ENCODE assay signal across 16 cellular contexts in genomic region chr5:179284751-179285191, GRCh38.
A peak's percentile ranks its signal among the peaks of the same experiment; 100 is the strongest.
DNase-seq lines count a peak whose midpoint lies in the region; ATAC-seq, FAIRE-seq and TF ChIP-seq lines count a peak whose summit lies in the region.
"Had no signal": no experiment of that assay in that cellular context is flagged by ENCODE, and none has a peak within 500 bp of the region (broad histone marks: within the 10 kb centered on the region; RNA-seq: fewer than 3 reads in every experiment).

No MANE protein-coding gene starts in this region.

- 52% methylated on average over 14 of the region's 14 CpGs for WGBS in smooth muscle cell (ENCODE audit: low lambda C conversion rate)
- WGBS in small intestine, 3 donors: 64 to 70% (median 67%) methylated on average over 14 of the region's 14 CpGs

- peak overlapping the region; percentile 75 for H2AFZ ChIP-seq in smooth muscle cell (ENCODE audit: low read depth)

- peaks cover 10% of the 10 kb centered on the region for H3K79me2 ChIP-seq in smooth muscle cell (ENCODE audit: low read depth)

- H4K20me1 ChIP-seq in smooth muscle cell (ENCODE audit: low read depth): no peaks in the 10 kb centered on the region

- no peak for FAIRE-seq in small intestine (lab: Jason Lieb, UNC)

- CTCF ChIA-PET in activated CD4-positive, alpha-beta memory T cell treated with anti-CD3 and anti-CD28 coated beads, Interleukin-2, amount 10 ng/mL, durations not matched to agents 7 days and 5 days (lab: Charles Lee): no interaction called here

- no peaks in the 10 kb centered on the region for H3F3A ChIP-seq in smooth muscle cell (ENCODE audit: low read depth)

- no peak overlapping the region for H3K27ac Mint-ChIP-seq in activated CD4-positive, alpha-beta memory T cell treated with anti-CD3 and anti-CD28 coated beads, Interleukin-2, amount 10 ng/mL, durations not matched to agents 7 days and 5 days
- H3K27ac Mint-ChIP-seq: activated CD4-positive, alpha-beta T cell treated with anti-CD3 and anti-CD28 coated beads, Interleukin-2, amount 10 ng/mL, durations not matched to agents 24 days and 14 days; CD8-positive, alpha-beta T cell; dendritic cell treated with granulocyte-macrophage colony-stimulating factor and Interleukin-4, amounts not matched to agents 40 ng/mL and 50 ng/mL, for 4 days had no signal

- no peak for TF ChIP-seq CTCF in epithelial cell of proximal tubule (conservative IDR thresholded peaks at IDR 0.05; ENCODE audit: low read depth, low read length)
- no peak for TF ChIP-seq CTCF in lower lobe of right lung (IDR thresholded peaks at IDR 0.05)
- no peak for TF ChIP-seq CTCF in smooth muscle cell (IDR thresholded peaks at IDR 0.05; ENCODE audit: borderline replicate concordance, insufficient read depth, poor library complexity, severe bottlenecking)

- no peaks in the 10 kb centered on the region for H3K36me3 Mint-ChIP-seq in activated CD4-positive, alpha-beta memory T cell treated with anti-CD3 and anti-CD28 coated beads, Interleukin-2, amount 10 ng/mL, durations not matched to agents 7 days and 5 days (ENCODE audit: low read depth)
- H3K36me3 Mint-ChIP-seq: CD8-positive, alpha-beta T cell had no signal

- H3K4me3 ChIP-seq in epithelial cell of proximal tubule (ENCODE audit: low read depth, low read length) (peak overlapping the region; percentile 6), lower lobe of right lung (no peak overlapping the region), smooth muscle cell (no peak overlapping the region), small intestine (ENCODE audit: low read depth in 1 of 2, low read length in 2 of 2) (no peak overlapping the region)

- H3K27me3 ChIP-seq in lower lobe of right lung (ENCODE audit: low read depth): no peaks in the 10 kb centered on the region
- H3K27me3 ChIP-seq in smooth muscle cell (ENCODE audit: low read depth): no peaks in the 10 kb centered on the region
- H3K27me3 ChIP-seq in small intestine (ENCODE audit: control insufficient read depth in 2 of 2, insufficient read depth in 2 of 2, low read length in 2 of 2): no peaks in the 10 kb centered on the region

- POLR2A ChIA-PET in activated CD4-positive, alpha-beta memory T cell treated with anti-CD3 and anti-CD28 coated beads, Interleukin-2, amount 10 ng/mL, durations not matched to agents 7 days and 5 days (lab: Charles Lee): no interaction called here

- intact Hi-C loops in lower lobe of right lung (cut with DNase I): no loop called here

- no peaks in the 10 kb centered on the region for H3K4me1 Mint-ChIP-seq in activated CD4-positive, alpha-beta memory T cell treated with anti-CD3 and anti-CD28 coated beads, Interleukin-2, amount 10 ng/mL, durations not matched to agents 7 days and 5 days
- H3K4me1 Mint-ChIP-seq: activated CD4-positive, alpha-beta T cell treated with anti-CD3 and anti-CD28 coated beads, Interleukin-2, amount 10 ng/mL, durations not matched to agents 24 days and 14 days had no signal

- DNase-seq in NCI-H1417 (lab: John Stamatoyannopoulos, UW) (peak in 2 of 3 experiments; percentile 63 to 95), epithelial cell of proximal tubule (ENCODE audit: low read depth) (no peak), lower lobe of right lung (no peak), smooth muscle cell (lab: John Stamatoyannopoulos, UW; ENCODE audit: unreplicated experiment) (no peak), iPS-NIHi11 (ENCODE audit: low spot score) (no peak), small intestine (no peak)
- DNase-seq in activated CD4-positive, alpha-beta memory T cell treated with anti-CD3 and anti-CD28 coated beads, Interleukin-2, amount 10 ng/mL, durations not matched to agents 7 days and 5 days: no peak
- DNase-seq: activated CD4-positive, alpha-beta T cell treated with anti-CD3 and anti-CD28 coated beads, Interleukin-2, amount 10 ng/mL, durations not matched to agents 24 days and 14 days; activated naive CD4-positive, alpha-beta T cell treated with anti-CD3 and anti-CD28 coated beads, Interleukin-2, amount 50 U/mL, for 16 hours; CD8-positive, alpha-beta T cell; GOT3; mesendoderm; NCI-H187; NK-92 treated with Interleukin-12 subunit alpha and Interleukin-12 subunit beta, amount 100 ng/mL, for 24 hours had no signal

- no peaks in the 10 kb centered on the region for H3K9me3 ChIP-seq in lower lobe of right lung
- no peaks in the 10 kb centered on the region for H3K9me3 ChIP-seq in smooth muscle cell (replicated peaks; ENCODE audit: low read depth)
- no peaks in the 10 kb centered on the region for H3K9me3 ChIP-seq in small intestine (ENCODE audit: control insufficient read depth, low read depth)

- ATAC-seq in lower lobe of right lung: peak; percentile 18 to 24
- no peak for ATAC-seq in GM18519 (IDR thresholded peaks at IDR 0.05; ENCODE audit: low FRiP score, unreplicated experiment)
- ATAC-seq: CD8-positive, alpha-beta T cell had no signal

- H3K4me3 Mint-ChIP-seq in activated CD4-positive, alpha-beta memory T cell treated with anti-CD3 and anti-CD28 coated beads, Interleukin-2, amount 10 ng/mL, durations not matched to agents 7 days and 5 days: no peak overlapping the region
- H3K4me3 Mint-ChIP-seq: activated CD4-positive, alpha-beta T cell treated with anti-CD3 and anti-CD28 coated beads, Interleukin-2, amount 10 ng/mL, durations not matched to agents 24 days and 14 days; CD8-positive, alpha-beta T cell; dendritic cell treated with granulocyte-macrophage colony-stimulating factor and Interleukin-4, amounts not matched to agents 40 ng/mL and 50 ng/mL, for 4 days had no signal

- H3K9me3 Mint-ChIP-seq in activated CD4-positive, alpha-beta memory T cell treated with anti-CD3 and anti-CD28 coated beads, Interleukin-2, amount 10 ng/mL, durations not matched to agents 7 days and 5 days: no peaks in the 10 kb centered on the region
- H3K9me3 Mint-ChIP-seq: activated CD4-positive, alpha-beta T cell treated with anti-CD3 and anti-CD28 coated beads, Interleukin-2, amount 10 ng/mL, durations not matched to agents 24 days and 14 days; dendritic cell treated with granulocyte-macrophage colony-stimulating factor and Interleukin-4, amounts not matched to agents 40 ng/mL and 50 ng/mL, for 4 days had no signal

- no peaks in the 10 kb centered on the region for H3K27me3 Mint-ChIP-seq in activated CD4-positive, alpha-beta memory T cell treated with anti-CD3 and anti-CD28 coated beads, Interleukin-2, amount 10 ng/mL, durations not matched to agents 7 days and 5 days
- H3K27me3 Mint-ChIP-seq: activated CD4-positive, alpha-beta T cell treated with anti-CD3 and anti-CD28 coated beads, Interleukin-2, amount 10 ng/mL, durations not matched to agents 24 days and 14 days had no signal

- H3K9ac ChIP-seq in smooth muscle cell (ENCODE audit: low read depth): no peak overlapping the region

- H3K36me3 ChIP-seq in lower lobe of right lung (no peaks in the 10 kb centered on the region), smooth muscle cell (ENCODE audit: low read depth) (no peaks in the 10 kb centered on the region), small intestine (ENCODE audit: control insufficient read depth in 2 of 2, insufficient read depth in 2 of 2, low read length in 2 of 2) (no peaks in the 10 kb centered on the region)

- no peaks in the 10 kb centered on the region for H3K4me1 ChIP-seq in lower lobe of right lung
- H3K4me1 ChIP-seq in smooth muscle cell (ENCODE audit: low read depth): peaks cover 12% of the 10 kb centered on the region
- no peaks in the 10 kb centered on the region for H3K4me1 ChIP-seq in small intestine (ENCODE audit: control insufficient read depth in 2 of 2, insufficient read depth in 1 of 2, low read depth in 1 of 2, low read length in 1 of 2)

- H3K27ac ChIP-seq in lower lobe of right lung (peak overlapping the region; percentile 38), smooth muscle cell (ENCODE audit: low read depth) (peak overlapping the region; percentile 26), small intestine (ENCODE audit: low read depth in 1 of 2, low read length in 1 of 2) (no peak overlapping the region)

- H3K4me2 ChIP-seq in smooth muscle cell: peak overlapping the region; percentile 68

Comparison
In these comparisons a context has a peak if more than half of its experiments do, and no peak if none do; other contexts are left out.
1. DNase-seq: peak in NCI-H1417 (2 of 3); none in epithelial cell of proximal tubule (single experiment), lower lobe of right lung (single experiment), smooth muscle cell (single experiment), activated CD4-positive, alpha-beta memory T cell treated with anti-CD3 and anti-CD28 coated beads, Interleukin-2, amount 10 ng/mL, durations not matched to agents 7 days and 5 days (single experiment), iPS-NIHi11 (single experiment) and small intestine (single experiment).
2. H3K27ac ChIP-seq: peak in lower lobe of right lung (single experiment) and smooth muscle cell (single experiment); none in small intestine (0 of 2).